26 cellular contexts compared by ENCODE assay signal in the genomic region with DNA sequence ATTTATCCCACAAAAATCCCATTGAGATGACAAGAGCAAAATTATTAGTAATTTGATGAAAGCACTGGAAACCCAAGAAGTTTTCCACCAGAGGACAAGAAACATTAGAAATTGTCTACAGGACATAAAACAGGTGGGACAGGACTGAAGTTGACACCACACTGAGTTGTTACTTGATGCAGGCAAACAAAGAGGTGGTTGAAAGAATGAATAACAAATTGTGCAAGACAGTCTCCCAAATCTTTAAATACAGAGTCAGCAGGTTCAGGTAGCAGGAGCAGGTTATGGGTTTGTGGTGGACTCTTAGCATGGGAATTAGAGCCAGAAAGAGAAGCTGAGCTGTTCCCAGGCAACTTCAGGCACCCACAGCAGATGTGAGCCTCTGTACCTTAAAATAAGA.
"Had no signal": no experiment of that assay in that cellular context is flagged by ENCODE, and none has a peak within 500 bp of the region (broad histone marks: within the 10 kb centered on the region; RNA-seq: fewer than 3 reads in every experiment).

No MANE protein-coding gene starts in this region.

- H3K4me1 ChIP-seq: esophagus squamous epithelium, gastroesophageal sphincter, heart right ventricle had no signal

- H3K27ac ChIP-seq: brain microvascular endothelial cell, coronary artery, dorsolateral prefrontal cortex, gastroesophageal sphincter, heart right ventricle had no signal

- DNase-seq: activated CD4-positive, alpha-beta T cell treated with anti-CD3 and anti-CD28 coated beads for 4 hours; activated CD4-positive, alpha-beta T cell treated with anti-CD3 and anti-CD28 coated beads, Interleukin-2, amount 50 U/mL, for 1 hour; activated CD4-positive, alpha-beta T cell treated with anti-CD3 and anti-CD28 coated beads, Interleukin-2, amount 50 U/mL, for 48 hours; activated CD4-positive, CD25-positive, alpha-beta regulatory T cell; activated CD4-positive, CD25-positive, alpha-beta regulatory T cell treated with anti-CD3 and anti-CD28 coated beads, Interleukin-2, amount 50 U/mL, for 72 hours; activated CD8-positive, alpha-beta memory T cell treated with anti-CD3 and anti-CD28 coated beads for 24 hours; activated CD8-positive, alpha-beta T cell treated with anti-CD3 and anti-CD28 coated beads for 36 hours; activated effector memory CD4-positive, alpha-beta T cell treated with Interleukin-2 at 50 U/mL for 16 hours; activated gamma-delta T cell treated with Interleukin-2 at 50 U/mL for 16 hours; activated naive CD4-positive, alpha-beta T cell treated with anti-CD3 and anti-CD28 coated beads, Interleukin-2, amount 50 U/mL, for 16 hours; activated naive CD4-positive, alpha-beta T cell treated with Interleukin-2 at 50 U/mL for 16 hours; activated T-cell treated with anti-CD3 and anti-CD28 coated beads, Interleukin-2, amount 50 U/mL, for 4 hours; amniotic stem cell; anterior cingulate cortex; brain microvascular endothelial cell; dorsolateral prefrontal cortex; effector memory CD4-positive, alpha-beta T cell; endodermal cell; erythroblast; esophagus squamous epithelium; foreskin melanocyte; heart right ventricle; T-helper 2 cell had no signal

- H3K4me3 ChIP-seq: coronary artery, dorsolateral prefrontal cortex, esophagus squamous epithelium, gastroesophageal sphincter, heart right ventricle had no signal

- H3K36me3 ChIP-seq: brain microvascular endothelial cell, esophagus squamous epithelium, gastroesophageal sphincter, heart right ventricle had no signal

- ATAC-seq: activated CD8-positive, alpha-beta T cell treated with anti-CD3 and anti-CD28 coated beads for 36 hours; activated T-cell treated with anti-CD3 and anti-CD28 coated beads, Interleukin-2, amount 50 U/mL, for 4 hours; activated T-helper 17 cell treated with anti-CD3 and anti-CD28 coated beads, Interleukin-2, amount 50 U/mL, for 72 hours; gastroesophageal sphincter had no signal

- H3K27me3 ChIP-seq: brain microvascular endothelial cell, esophagus squamous epithelium, gastroesophageal sphincter had no signal
